Comparison of ENCODE assay signal across 11 cellular contexts in the genomic region with DNA sequence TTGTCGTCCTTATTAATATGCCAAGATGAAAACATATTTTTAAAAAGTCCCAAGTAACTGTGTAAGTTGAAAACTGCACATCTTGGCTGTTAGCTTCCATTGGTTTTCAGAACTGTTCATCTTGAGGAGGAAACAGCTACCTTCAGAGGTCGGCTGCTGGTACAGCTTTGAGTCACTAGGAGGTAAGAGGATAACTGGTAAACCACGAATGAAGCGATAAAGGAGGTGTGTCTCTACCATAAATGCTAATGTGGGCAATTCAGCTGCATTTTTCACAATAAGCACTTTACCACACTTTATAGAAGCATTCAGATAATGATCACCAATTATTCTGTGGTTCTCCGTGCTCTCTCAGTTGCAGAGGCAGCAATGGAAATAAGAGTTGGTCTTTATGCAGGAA.
DNase-seq lines count a peak whose midpoint lies in the region; ATAC-seq, FAIRE-seq and TF ChIP-seq lines count a peak whose summit lies in the region.
"Had no signal": no experiment of that assay in that cellular context is flagged by ENCODE, and none has a peak within 500 bp of the region (broad histone marks: within the 10 kb centered on the region; RNA-seq: fewer than 3 reads in every experiment).

No MANE protein-coding gene starts in this region.

- no peaks in the 10 kb centered on the region for H3K9me3 ChIP-seq in astrocyte (ENCODE audit: insufficient read depth, low read depth, low read length)
- H3K9me3 ChIP-seq: left lung had no signal

- H3K79me2 ChIP-seq in astrocyte (ENCODE audit: insufficient read depth, low read length), result no peaks in the 10 kb centered on the region

- peaks cover 11% of the 10 kb centered on the region for H3K4me1 ChIP-seq in astrocyte (ENCODE audit: insufficient read depth, low read length)

- peaks cover 19% of the 10 kb centered on the region for H3K36me3 Mint-ChIP-seq in activated CD8-positive, alpha-beta memory T cell treated with anti-CD3 and anti-CD28 coated beads, Interleukin-2, amount 10 ng/mL, durations not matched to agents 7 days and 5 days
- no peaks in the 10 kb centered on the region for H3K36me3 Mint-ChIP-seq in astrocyte (ENCODE audit: low read depth, unreplicated experiment)

- no peaks in the 10 kb centered on the region for H4K20me1 ChIP-seq in astrocyte (ENCODE audit: insufficient read depth, low read length)

- no peak overlapping the region for H3K4me3 ChIP-seq in astrocyte (ENCODE audit: insufficient read depth, low read depth, low read length)

- H3K27ac ChIP-seq in astrocyte (ENCODE audit: low read depth, low read length), result no peak overlapping the region
- H3K27ac ChIP-seq: left lung had no signal

- H2AFZ ChIP-seq in astrocyte (ENCODE audit: low read depth, low read length), result no peak overlapping the region

- no peak for FAIRE-seq in astrocyte (lab: Jason Lieb, UNC)

- DNase-seq in activated CD8-positive, alpha-beta memory T cell treated with anti-CD3 and anti-CD28 coated beads, Interleukin-2, amount 10 ng/mL, durations not matched to agents 7 days and 5 days, result peak; percentile 89
- DNase-seq in activated CD8-positive, alpha-beta memory T cell treated with anti-CD3 and anti-CD28 coated beads, Interleukin-2, amount 50 U/mL, for 4 hours, result no peak
- DNase-seq in NAMALWA (ENCODE audit: low spot score) (peak; percentile 51), astrocyte (ENCODE audit: low read depth) (peak; percentile 68), NK-92 (lab: John Stamatoyannopoulos, UW; ENCODE audit: unreplicated experiment) (no peak)
- DNase-seq in stimulated activated CD8-positive, alpha-beta memory T cell treated with anti-CD3 and anti-CD28 coated beads, Interleukin-4, amount 100 ng/mL, for 24 hours (ENCODE audit: low read depth), result peak; percentile 5
- DNase-seq: GOT3 had no signal

- H3K4me3 Mint-ChIP-seq in activated CD8-positive, alpha-beta memory T cell treated with anti-CD3 and anti-CD28 coated beads, Interleukin-2, amount 10 ng/mL, durations not matched to agents 7 days and 5 days, result peak overlapping the region; percentile 85
- H3K4me3 Mint-ChIP-seq in astrocyte (ENCODE audit: unreplicated experiment), result no peak overlapping the region
- H3K4me3 Mint-ChIP-seq: dendritic cell treated with granulocyte-macrophage colony-stimulating factor and Interleukin-4, amounts not matched to agents 40 ng/mL and 50 ng/mL, for 4 days had no signal

- peaks cover 2% of the 10 kb centered on the region for H3K9me3 Mint-ChIP-seq in activated CD8-positive, alpha-beta memory T cell treated with anti-CD3 and anti-CD28 coated beads, Interleukin-2, amount 10 ng/mL, durations not matched to agents 7 days and 5 days (ENCODE audit: low read depth)
- H3K9me3 Mint-ChIP-seq in astrocyte (ENCODE audit: unreplicated experiment), result no peaks in the 10 kb centered on the region
- H3K9me3 Mint-ChIP-seq: dendritic cell treated with granulocyte-macrophage colony-stimulating factor and Interleukin-4, amounts not matched to agents 40 ng/mL and 50 ng/mL, for 4 days had no signal

- TF ChIP-seq CTCF in astrocyte (IDR thresholded peaks at IDR 0.05; ENCODE audit: insufficient read depth, low read depth, low read length), result no peak

- no peaks in the 10 kb centered on the region for H3K36me3 ChIP-seq in astrocyte (ENCODE audit: insufficient read depth, low read length)
- H3K36me3 ChIP-seq: left lung had no signal

- H3K27me3 Mint-ChIP-seq in activated CD8-positive, alpha-beta memory T cell treated with anti-CD3 and anti-CD28 coated beads, Interleukin-2, amount 10 ng/mL, durations not matched to agents 7 days and 5 days, result peaks cover 3% of the 10 kb centered on the region
- no peaks in the 10 kb centered on the region for H3K27me3 Mint-ChIP-seq in astrocyte (ENCODE audit: low read depth, unreplicated experiment)
- H3K27me3 Mint-ChIP-seq: dendritic cell treated with granulocyte-macrophage colony-stimulating factor and Interleukin-4, amounts not matched to agents 40 ng/mL and 50 ng/mL, for 4 days had no signal

- H3K9ac ChIP-seq in astrocyte (ENCODE audit: low read length), result no peak overlapping the region

- peaks cover 44% of the 10 kb centered on the region for H3K4me1 Mint-ChIP-seq in activated CD8-positive, alpha-beta memory T cell treated with anti-CD3 and anti-CD28 coated beads, Interleukin-2, amount 10 ng/mL, durations not matched to agents 7 days and 5 days
- peaks cover 8% of the 10 kb centered on the region for H3K4me1 Mint-ChIP-seq in astrocyte (ENCODE audit: low read depth, unreplicated experiment)

- peak; percentile 16 for ATAC-seq in activated CD8-positive, alpha-beta memory T cell treated with anti-CD3 and anti-CD28 coated beads, Interleukin-2, amount 10 ng/mL, durations not matched to agents 7 days and 5 days
- ATAC-seq in GM18873 (IDR thresholded peaks at IDR 0.05; ENCODE audit: low FRiP score, unreplicated experiment), result no peak
- ATAC-seq in GM21360 (IDR thresholded peaks at IDR 0.05; ENCODE audit: unreplicated experiment), result no peak

- peak overlapping the region; percentile 97 for H3K27ac Mint-ChIP-seq in activated CD8-positive, alpha-beta memory T cell treated with anti-CD3 and anti-CD28 coated beads, Interleukin-2, amount 10 ng/mL, durations not matched to agents 7 days and 5 days
- H3K27ac Mint-ChIP-seq in astrocyte (ENCODE audit: unreplicated experiment), result no peak overlapping the region
- H3K27ac Mint-ChIP-seq: dendritic cell treated with granulocyte-macrophage colony-stimulating factor and Interleukin-4, amounts not matched to agents 40 ng/mL and 50 ng/mL, for 4 days had no signal

- H3K27me3 ChIP-seq in astrocyte (ENCODE audit: insufficient read depth, low read length), result no peaks in the 10 kb centered on the region
- H3K27me3 ChIP-seq: left lung had no signal

- no peak overlapping the region for H3K4me2 ChIP-seq in astrocyte (ENCODE audit: low read length)

- CTCF ChIA-PET in activated CD8-positive, alpha-beta memory T cell treated with anti-CD3 and anti-CD28 coated beads, Interleukin-2, amount 10 ng/mL, durations not matched to agents 7 days and 5 days (lab: Charles Lee), result interaction anchor here (0.8 to 2.0 kb wide), 14 partner anchors 52 to 440 kb away, joined by 3 to 14 read pairs (median 5); no protein-coding TSS in a partner anchor

Comparison
In these comparisons a context has a peak if more than half of its experiments do, and no peak if none do; other contexts are left out.
1. DNase-seq: peak in activated CD8-positive, alpha-beta memory T cell treated with anti-CD3 and anti-CD28 coated beads, Interleukin-2, amount 10 ng/mL, durations not matched to agents 7 days and 5 days (single experiment), NAMALWA (single experiment), astrocyte (single experiment) and stimulated activated CD8-positive, alpha-beta memory T cell treated with anti-CD3 and anti-CD28 coated beads, Interleukin-4, amount 100 ng/mL, for 24 hours (single experiment); none in activated CD8-positive, alpha-beta memory T cell treated with anti-CD3 and anti-CD28 coated beads, Interleukin-2, amount 50 U/mL, for 4 hours (single experiment) and NK-92 (single experiment).